ENCODE assay signal across 21 cellular contexts in genomic region chr13:79654520-79654919, GRCh38.
DNase-seq lines count a peak whose midpoint lies in the region; FAIRE-seq and TF ChIP-seq lines count a peak whose summit lies in the region.
"Had no signal": no experiment of that assay in that cellular context is flagged by ENCODE, and none has a peak within 500 bp of the region (broad histone marks: within the 10 kb centered on the region; RNA-seq: fewer than 3 reads in every experiment).

No MANE protein-coding gene starts in this region.

- H2BK12ac ChIP-seq in trophoblast cell (ENCODE audit: low read length), result no peak overlapping the region

- H2BK5ac ChIP-seq in trophoblast cell (ENCODE audit: low read depth, low read length, poor library complexity), result no peak overlapping the region

- peak; percentile 12 for DNase-seq in NCI-H226
- peak; percentile 14 for DNase-seq in astrocyte of the hippocampus (ENCODE audit: low read depth, low spot score)
- DNase-seq in keratinocyte (ENCODE audit: low read depth, low spot score), result no peak
- DNase-seq in trophoblast cell, result peak; percentile 58 to 65
- DNase-seq in caudate nucleus (lab: John Stamatoyannopoulos, UW), result no peak
- no peak for DNase-seq in HK-2 (ENCODE audit: unreplicated experiment)
- no peak for DNase-seq in NAMALWA (ENCODE audit: low spot score)
- DNase-seq: CD4-positive, CD25-positive, alpha-beta regulatory T cell; EL; MM.1S; NCI-H1092; NCI-H146; NCI-H2029; NCI-H345; NCI-H524; NCI-H774; NK-92 treated with Interleukin-12 subunit alpha and Interleukin-12 subunit beta, amount 100 ng/mL, for 24 hours had no signal

- H4K91ac ChIP-seq in trophoblast cell (ENCODE audit: low read depth, low read length), result no peak overlapping the region

- H4K12ac ChIP-seq in trophoblast cell (ENCODE audit: low read depth, low read length), result no peak overlapping the region

- no peaks in the 10 kb centered on the region for H3K79me2 ChIP-seq in keratinocyte (ENCODE audit: control insufficient read depth, insufficient read depth, low read length)
- peaks cover 3% of the 10 kb centered on the region for H3K79me2 ChIP-seq in trophoblast cell (ENCODE audit: control insufficient read depth, insufficient read depth, low read length, poor library complexity)

- H3K9me3 ChIP-seq in keratinocyte (ENCODE audit: control insufficient read depth, low read depth, low read length) (no peaks in the 10 kb centered on the region), trophoblast cell (ENCODE audit: insufficient read depth, low read depth, low read length) (no peaks in the 10 kb centered on the region)

- H3K18ac ChIP-seq in trophoblast cell (ENCODE audit: low read length), result no peak overlapping the region

- no peak overlapping the region for H2AK5ac ChIP-seq in trophoblast cell (ENCODE audit: low read length)

- H3K4me1 ChIP-seq in keratinocyte (ENCODE audit: control insufficient read depth, extremely low read depth, insufficient read depth, low read length) (peaks cover 15% of the 10 kb centered on the region), trophoblast cell (ENCODE audit: control insufficient read depth in 1 of 2, insufficient read depth in 2 of 2, low read length in 2 of 2) (peaks cover 4 to 6% of the 10 kb centered on the region in 2 experiments)

- H3K27ac ChIP-seq in keratinocyte (ENCODE audit: control insufficient read depth, insufficient read depth, low read length) (no peak overlapping the region), trophoblast cell (ENCODE audit: low read depth, low read length) (peak overlapping the region; percentile 33), caudate nucleus (ENCODE audit: low read depth, low read length) (no peak overlapping the region)
- H3K27ac ChIP-seq: HL-60 had no signal

- no peaks in the 10 kb centered on the region for H4K20me1 ChIP-seq in keratinocyte (ENCODE audit: control insufficient read depth, extremely low read depth, insufficient read depth, low read length)

- no peak overlapping the region for H2BK120ac ChIP-seq in trophoblast cell (ENCODE audit: insufficient read depth, low read length, poor library complexity)

- no peak overlapping the region for H3K14ac ChIP-seq in trophoblast cell (ENCODE audit: low read length)

- H3K79me1 ChIP-seq in trophoblast cell (ENCODE audit: low read length), result peaks cover 6% of the 10 kb centered on the region

- H3K36me3 ChIP-seq in keratinocyte (ENCODE audit: control insufficient read depth in 2 of 2, extremely low read depth in 1 of 2, insufficient read depth in 2 of 2, low read length in 2 of 2) (no peaks in the 10 kb centered on the region), trophoblast cell (ENCODE audit: control insufficient read depth in 1 of 2, insufficient read depth in 2 of 2, low read length in 2 of 2) (no peaks in the 10 kb centered on the region)

- H3K4ac ChIP-seq in trophoblast cell (ENCODE audit: low read depth, low read length), result no peak overlapping the region

- H2AFZ ChIP-seq in keratinocyte (ENCODE audit: control insufficient read depth, low read length) (no peak overlapping the region), trophoblast cell (ENCODE audit: insufficient read depth, low read length, poor library complexity) (no peak overlapping the region)

- H3K27me3 ChIP-seq in keratinocyte (ENCODE audit: control insufficient read depth, extremely low read depth, insufficient read depth, low read length) (no peaks in the 10 kb centered on the region), trophoblast cell (ENCODE audit: insufficient read depth, low read length) (no peaks in the 10 kb centered on the region)

- no peak overlapping the region for H4K8ac ChIP-seq in trophoblast cell (ENCODE audit: low read depth, low read length)

- H3K4me3 ChIP-seq in keratinocyte (ENCODE audit: control insufficient read depth in 2 of 3, extremely low read depth in 1 of 3, insufficient read depth in 2 of 3, low read depth in 1 of 3, low read length in 3 of 3), result no peak overlapping the region
- H3K4me3 ChIP-seq in trophoblast cell (ENCODE audit: low read depth, low read length), result no peak overlapping the region
- H3K4me3 ChIP-seq: K562 had no signal

- dilution Hi-C loops in keratinocyte (cut with MboI; ENCODE audit: extremely low pct_ligation_motif_present, low sequenced_read_pairs), result no loop called here

- no peak for TF ChIP-seq CTCF in keratinocyte (optimal IDR thresholded peaks at IDR 0.05 in 1 of 3, IDR thresholded peaks at IDR 0.05 in 1 of 3, conservative IDR thresholded peaks at IDR 0.05 in 1 of 3; ENCODE audit: extremely low read depth in 1 of 3, insufficient read depth in 2 of 3, low read length in 3 of 3)

- FAIRE-seq in keratinocyte (lab: Jason Lieb, UNC), result peak; percentile 39
- FAIRE-seq: GM19239, HepG2, K562 had no signal

- no peaks in the 10 kb centered on the region for H3K9me1 ChIP-seq in keratinocyte (ENCODE audit: control insufficient read depth, extremely low read depth, insufficient read depth, low read length)

- H3K23ac ChIP-seq in trophoblast cell (ENCODE audit: low read length), result no peak overlapping the region

- no peak overlapping the region for H3K9ac ChIP-seq in keratinocyte (ENCODE audit: control insufficient read depth, extremely low read depth, insufficient read depth, low read length)
- H3K9ac ChIP-seq in trophoblast cell (ENCODE audit: low read length), result no peak overlapping the region

- H3K4me2 ChIP-seq in keratinocyte (ENCODE audit: control insufficient read depth, extremely low read depth, insufficient read depth, low read depth, low read length) (no peak overlapping the region), trophoblast cell (ENCODE audit: low read length) (no peak overlapping the region)

Comparison
In these comparisons a context has a peak if more than half of its experiments do, and no peak if none do; other contexts are left out.
1. DNase-seq: peak in NCI-H226 (single experiment), astrocyte of the hippocampus (single experiment) and trophoblast cell (2 of 2); none in keratinocyte (single experiment), caudate nucleus (0 of 61), HK-2 (single experiment) and NAMALWA (single experiment).